ENCODE assay signal across 14 cellular contexts in genomic region chr2:10352972-10353371, GRCh38. TPM values are rescaled to one million over a fixed set of nuclear protein-coding genes. Genes with fewer than 3 reads are reported as not detected.
A peak's percentile ranks its signal among the peaks of the same experiment; 100 is the strongest.
DNase-seq lines count a peak whose midpoint lies in the region; ATAC-seq and TF ChIP-seq lines count a peak whose summit lies in the region.
"Had no signal": no experiment of that assay in that cellular context is flagged by ENCODE, and none has a peak within 500 bp of the region (broad histone marks: within the 10 kb centered on the region; RNA-seq: fewer than 3 reads in every experiment).

No MANE protein-coding gene starts in this region.

- no peaks in the 10 kb centered on the region for H3K27me3 Mint-ChIP-seq in activated T-cell treated with anti-CD3 and anti-CD28 coated beads, Interleukin-2, amount 50 U/mL, for 24 hours
- no peaks in the 10 kb centered on the region for H3K27me3 Mint-ChIP-seq in T-helper 17 cell
- no peaks in the 10 kb centered on the region for H3K27me3 Mint-ChIP-seq in naive thymus-derived CD8-positive, alpha-beta T cell
- H3K27me3 Mint-ChIP-seq: CD4-positive, alpha-beta T cell had no signal

- peak overlapping the region; percentile 31 for H3K27ac Mint-ChIP-seq in activated T-cell treated with anti-CD3 and anti-CD28 coated beads, Interleukin-2, amount 50 U/mL, for 24 hours
- H3K27ac Mint-ChIP-seq in T-helper 17 cell = peak overlapping the region; percentile 82
- peak overlapping the region in 9 of 10 donors; percentile 13 to 93 (median 66) for H3K27ac Mint-ChIP-seq in naive thymus-derived CD8-positive, alpha-beta T cell

- peaks cover 18% of the 10 kb centered on the region for H3K36me3 Mint-ChIP-seq in activated T-cell treated with anti-CD3 and anti-CD28 coated beads, Interleukin-2, amount 50 U/mL, for 24 hours (ENCODE audit: low read depth)
- peaks cover 7% of the 10 kb centered on the region for H3K36me3 Mint-ChIP-seq in T-helper 17 cell (ENCODE audit: low read depth)
- H3K36me3 Mint-ChIP-seq in naive thymus-derived CD8-positive, alpha-beta T cell = peaks cover 0 to 25% (median 0%) of the 10 kb centered on the region in 3 donors

- H3K9ac ChIP-seq in BLaER1 = no peak overlapping the region
- H3K9ac ChIP-seq: GM23248 had no signal

- DNase-seq in activated T-cell treated with anti-CD3 and anti-CD28 coated beads, Interleukin-2, amount 50 U/mL, for 24 hours = no peak
- DNase-seq in activated T-cell treated with anti-CD3 and anti-CD28 coated beads, Interleukin-2, amount 50 U/mL, for 48 hours = no peak
- DNase-seq in T-helper 17 cell = no peak
- DNase-seq in naive thymus-derived CD8-positive, alpha-beta T cell = peak in 1 of 10 donors; percentile 36
- no peak for DNase-seq in H7
- no peak for DNase-seq in Peyer's patch
- DNase-seq: 8988T; AML-193; C1 segment of cervical spinal cord; CD4-positive, alpha-beta T cell; DMS79; GM23248 had no signal

- H3K27ac ChIP-seq in BLaER1 (peak overlapping the region; percentile 32; the same call in 1 of the 2 replicates), Peyer's patch (no peak overlapping the region)
- H3K27ac ChIP-seq: GM23248 had no signal

- no peak overlapping the region for H3K4me3 ChIP-seq in BLaER1
- no peak overlapping the region for H3K4me3 ChIP-seq in H7 (ENCODE audit: insufficient read depth, low read depth, low read length)
- H3K4me3 ChIP-seq in Peyer's patch = no peak overlapping the region
- H3K4me3 ChIP-seq: GM12878, GM23248 had no signal

- H3K9me3 ChIP-seq in BLaER1 = no peaks in the 10 kb centered on the region
- H3K9me3 ChIP-seq in T-helper 17 cell (ENCODE audit: control insufficient read depth, low read length, poor library complexity, severe bottlenecking) = no peaks in the 10 kb centered on the region
- no peaks in the 10 kb centered on the region for H3K9me3 ChIP-seq in Peyer's patch

- peaks cover 83% of the 10 kb centered on the region for H3K4me1 ChIP-seq in BLaER1
- peaks cover 0 to 6% (median 0%) of the 10 kb centered on the region in 4 donors for H3K4me1 ChIP-seq in Peyer's patch

- H3K27me3 ChIP-seq in BLaER1 (no peaks in the 10 kb centered on the region), H7 (ENCODE audit: control insufficient read depth, insufficient read depth, low read length) (no peaks in the 10 kb centered on the region), Peyer's patch (no peaks in the 10 kb centered on the region)

- TF ChIP-seq POLR2A in Peyer's patch (IDR thresholded peaks at IDR 0.05) = no peak

- TF ChIP-seq CTCF in Peyer's patch (IDR thresholded peaks at IDR 0.05) = no peak

- H3K4me1 Mint-ChIP-seq in activated T-cell treated with anti-CD3 and anti-CD28 coated beads, Interleukin-2, amount 50 U/mL, for 24 hours (ENCODE audit: low read depth) = peaks cover 64% of the 10 kb centered on the region
- peaks cover 45% of the 10 kb centered on the region for H3K4me1 Mint-ChIP-seq in T-helper 17 cell
- H3K4me1 Mint-ChIP-seq in naive thymus-derived CD8-positive, alpha-beta T cell = peaks cover 45 to 79% (median 75%) of the 10 kb centered on the region in 4 donors

- no peak for ATAC-seq in T-helper 17 cell
- no peak for ATAC-seq in naive thymus-derived CD8-positive, alpha-beta T cell
- ATAC-seq: GM12878 had no signal

- POLR2A ChIA-PET in naive thymus-derived CD8-positive, alpha-beta T cell (lab: Charles Lee) = interaction anchor here (1.0 to 1.7 kb wide), 2 partner anchors 15 to 49 kb away, joined by 3 to 5 read pairs; no protein-coding TSS in a partner anchor

- H4K20me1 ChIP-seq in BLaER1 = peaks cover 79% of the 10 kb centered on the region

- no peak overlapping the region for H3K4me3 Mint-ChIP-seq in activated T-cell treated with anti-CD3 and anti-CD28 coated beads, Interleukin-2, amount 50 U/mL, for 24 hours
- no peak overlapping the region for H3K4me3 Mint-ChIP-seq in T-helper 17 cell
- H3K4me3 Mint-ChIP-seq in naive thymus-derived CD8-positive, alpha-beta T cell = no peak overlapping the region
- H3K4me3 Mint-ChIP-seq: CD4-positive, alpha-beta T cell had no signal

- peak overlapping the region; percentile 70 for H3K4me2 ChIP-seq in BLaER1

- H3K9me3 Mint-ChIP-seq in activated T-cell treated with anti-CD3 and anti-CD28 coated beads, Interleukin-2, amount 50 U/mL, for 24 hours = no peaks in the 10 kb centered on the region
- no peaks in the 10 kb centered on the region for H3K9me3 Mint-ChIP-seq in naive thymus-derived CD8-positive, alpha-beta T cell
- H3K9me3 Mint-ChIP-seq: CD4-positive, alpha-beta T cell had no signal

- H3K36me3 ChIP-seq in BLaER1 = peaks cover 16% of the 10 kb centered on the region; the same call in 1 of the 2 replicates
- no peaks in the 10 kb centered on the region for H3K36me3 ChIP-seq in H7 (replicated peaks; ENCODE audit: control insufficient read depth, insufficient read depth, low read length)
- H3K36me3 ChIP-seq in Peyer's patch = no peaks in the 10 kb centered on the region

RNA-seq across cellular contexts. Expression of gene HPCAL1, which starts 50.3 kb away (rescaled TPM):
- 10 to 100 TPM; 44.2 TPM for total RNA-seq in T-helper 17 cell
- total RNA-seq in naive thymus-derived CD8-positive, alpha-beta T cell = 10 to 100 TPM; 84.9 to 86.2 TPM
- polyA plus RNA-seq in naive thymus-derived CD8-positive, alpha-beta T cell = 100 to 1,000 TPM in 1 of 3 donors, 10 to 100 TPM in 2; 71.5 to 122 (median 98.2) TPM
- 21.8 and 22.0 TPM in 2 replicates for total RNA-seq in H7 (2014; rRNA removed; shearing (Covaris generic))
- total RNA-seq in Peyer's patch = 100 to 1,000 TPM; 123 to 270 (median 156) TPM

Comparison
In these comparisons a context has a peak if more than half of its experiments do, and no peak if none do; other contexts are left out.
1. H3K27ac Mint-ChIP-seq: peak in every context shown above with its lines; median percentile 82 in T-helper 17 cell; 66 in naive thymus-derived CD8-positive, alpha-beta T cell; 31 in activated T-cell treated with anti-CD3 and anti-CD28 coated beads, Interleukin-2, amount 50 U/mL, for 24 hours.